ENCODE assay signal across 22 cellular contexts in genomic region chr20:42986143-42986773, GRCh38.
"Had no signal": no experiment of that assay in that cellular context is flagged by ENCODE, and none has a peak within 500 bp of the region (broad histone marks: within the 10 kb centered on the region; RNA-seq: fewer than 3 reads in every experiment).

No MANE protein-coding gene starts in this region.

- H3K27ac Mint-ChIP-seq: activated CD4-positive, alpha-beta T cell treated with anti-CD3 and anti-CD28 coated beads, Interleukin-2, amount 10 ng/mL, durations not matched to agents 7 days and 5 days; activated CD8-positive, alpha-beta T cell treated with anti-CD3 and anti-CD28 coated beads, Interleukin-2, amount 10 ng/mL, durations not matched to agents 7 days and 5 days; activated naive CD4-positive, alpha-beta T cell treated with anti-CD3 and anti-CD28 coated beads, Interleukin-2, amount 10 ng/mL, durations not matched to agents 7 days and 5 days; activated T-cell treated with anti-CD3 and anti-CD28 coated beads, Interleukin-2, amount 50 U/mL, for 24 hours; naive B cell; stimulated activated effector memory CD8-positive, alpha-beta T cell treated with anti-CD3 and anti-CD28 coated beads, Interleukin-12 subunit alpha, Interleukin-12 subunit beta, amount 100 ng/mL, for 72 hours had no signal

- H3K27me3 ChIP-seq: brain microvascular endothelial cell, left lung, upper lobe of left lung had no signal

- H3K4me2 ChIP-seq: smooth muscle cell had no signal

- H3K4me1 Mint-ChIP-seq: activated CD4-positive, alpha-beta T cell treated with anti-CD3 and anti-CD28 coated beads, Interleukin-2, amount 10 ng/mL, durations not matched to agents 7 days and 5 days; activated naive CD4-positive, alpha-beta T cell treated with anti-CD3 and anti-CD28 coated beads, Interleukin-2, amount 10 ng/mL, durations not matched to agents 7 days and 5 days; naive B cell; stimulated activated effector memory CD8-positive, alpha-beta T cell treated with anti-CD3 and anti-CD28 coated beads, Interleukin-12 subunit alpha, Interleukin-12 subunit beta, amount 100 ng/mL, for 72 hours had no signal

- H3K27me3 Mint-ChIP-seq: activated CD4-positive, alpha-beta T cell treated with anti-CD3 and anti-CD28 coated beads, Interleukin-2, amount 10 ng/mL, durations not matched to agents 7 days and 5 days; activated naive CD4-positive, alpha-beta T cell treated with anti-CD3 and anti-CD28 coated beads, Interleukin-2, amount 10 ng/mL, durations not matched to agents 7 days and 5 days; activated T-cell treated with anti-CD3 and anti-CD28 coated beads, Interleukin-2, amount 50 U/mL, for 24 hours had no signal

- DNase-seq: activated CD4-positive, alpha-beta T cell treated with anti-CD3 and anti-CD28 coated beads, Interleukin-2, amount 10 ng/mL, durations not matched to agents 7 days and 5 days; activated CD4-positive, CD25-positive, alpha-beta regulatory T cell; activated CD8-positive, alpha-beta T cell treated with anti-CD3 and anti-CD28 coated beads, Interleukin-2, amount 10 ng/mL, durations not matched to agents 7 days and 5 days; activated effector memory CD4-positive, alpha-beta T cell treated with Interleukin-2 at 50 U/mL for 16 hours; activated naive CD4-positive, alpha-beta T cell treated with anti-CD3 and anti-CD28 coated beads, Interleukin-2, amount 10 ng/mL, durations not matched to agents 7 days and 5 days; activated T-cell treated with anti-CD3 and anti-CD28 coated beads, Interleukin-2, amount 50 U/mL, for 24 hours; aorta; brain microvascular endothelial cell; foreskin melanocyte; hypothalamus; left lung; mucosa of descending colon; naive B cell; stimulated activated CD4-positive, alpha-beta T cell treated with anti-CD3 and anti-CD28 coated beads, Interleukin-4, amount 100 ng/mL, for 24 hours; T1000; upper lobe of left lung had no signal

- H3K4me3 Mint-ChIP-seq: activated CD4-positive, alpha-beta T cell treated with anti-CD3 and anti-CD28 coated beads, Interleukin-2, amount 10 ng/mL, durations not matched to agents 7 days and 5 days; activated CD8-positive, alpha-beta T cell treated with anti-CD3 and anti-CD28 coated beads, Interleukin-2, amount 10 ng/mL, durations not matched to agents 7 days and 5 days; activated naive CD4-positive, alpha-beta T cell treated with anti-CD3 and anti-CD28 coated beads, Interleukin-2, amount 10 ng/mL, durations not matched to agents 7 days and 5 days; activated T-cell treated with anti-CD3 and anti-CD28 coated beads, Interleukin-2, amount 50 U/mL, for 24 hours; naive B cell; neural crest cell; stimulated activated effector memory CD8-positive, alpha-beta T cell treated with anti-CD3 and anti-CD28 coated beads, Interleukin-12 subunit alpha, Interleukin-12 subunit beta, amount 100 ng/mL, for 72 hours had no signal

- H3K9me3 ChIP-seq: left lung, mucosa of descending colon, thoracic aorta, upper lobe of left lung had no signal

- H3K4me3 ChIP-seq: coronary artery, left lung, mucosa of descending colon, smooth muscle cell, thoracic aorta, upper lobe of left lung had no signal

- H3K4me1 ChIP-seq: left lung, upper lobe of left lung had no signal

- H3K27ac ChIP-seq: brain microvascular endothelial cell, coronary artery, left lung, thoracic aorta, upper lobe of left lung had no signal

- ATAC-seq: activated CD8-positive, alpha-beta T cell treated with anti-CD3 and anti-CD28 coated beads, Interleukin-2, amount 10 ng/mL, durations not matched to agents 7 days and 5 days; left lung; mucosa of descending colon; sciatic nerve; stimulated activated effector memory CD8-positive, alpha-beta T cell treated with anti-CD3 and anti-CD28 coated beads, Interleukin-12 subunit alpha, Interleukin-12 subunit beta, amount 100 ng/mL, for 72 hours had no signal

- H3K36me3 Mint-ChIP-seq: activated naive CD4-positive, alpha-beta T cell treated with anti-CD3 and anti-CD28 coated beads, Interleukin-2, amount 10 ng/mL, durations not matched to agents 7 days and 5 days; stimulated activated effector memory CD8-positive, alpha-beta T cell treated with anti-CD3 and anti-CD28 coated beads, Interleukin-12 subunit alpha, Interleukin-12 subunit beta, amount 100 ng/mL, for 72 hours had no signal

- H3K9me3 Mint-ChIP-seq: activated CD4-positive, alpha-beta T cell treated with anti-CD3 and anti-CD28 coated beads, Interleukin-2, amount 10 ng/mL, durations not matched to agents 7 days and 5 days had no signal

- H3K36me3 ChIP-seq: brain microvascular endothelial cell, left lung, thoracic aorta, upper lobe of left lung had no signal
